Comparison of ENCODE assay signal across 25 cellular contexts in the genomic region with DNA sequence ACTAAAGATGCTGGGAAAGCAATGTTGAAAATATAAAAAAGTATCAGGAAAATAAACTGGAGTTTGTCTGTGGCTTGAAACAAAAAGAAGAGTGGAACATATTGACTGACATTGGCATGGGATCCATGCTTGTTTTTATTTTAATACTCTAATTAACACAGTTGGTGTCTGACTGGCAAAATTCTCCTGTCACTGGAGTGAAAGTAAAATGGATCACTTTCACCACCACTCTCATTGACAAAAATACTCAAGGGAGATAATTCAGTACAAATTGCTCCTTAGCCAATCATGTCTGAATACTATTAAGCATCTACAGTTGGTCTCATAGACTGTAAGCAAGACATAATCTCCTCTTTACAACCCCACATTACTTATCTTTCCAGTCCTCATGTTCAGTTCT.
"Had no signal": no experiment of that assay in that cellular context is flagged by ENCODE, and none has a peak within 500 bp of the region (broad histone marks: within the 10 kb centered on the region; RNA-seq: fewer than 3 reads in every experiment).

No MANE protein-coding gene starts in this region.

- H3K27ac ChIP-seq: stomach, suprapubic skin, testis, thoracic aorta, thyroid gland, tibial artery, tibial nerve, transverse colon, upper lobe of left lung, upper lobe of right lung, uterus, vagina had no signal

- H3K27me3 ChIP-seq: stomach, suprapubic skin, testis, thyroid gland, tibial artery, tibial nerve, transverse colon, upper lobe of left lung, upper lobe of right lung, uterus, vagina had no signal

- H3K36me3 ChIP-seq: stomach, suprapubic skin, thoracic aorta, thyroid gland, tibial artery, tibial nerve, transverse colon, upper lobe of left lung, upper lobe of right lung, uterus, vagina had no signal

- FAIRE-seq: urothelium cell line had no signal

- DNase-seq: stimulated activated CD4-positive, alpha-beta T cell treated with anti-CD3 and anti-CD28 coated beads, Interleukin-2, amount 100 ng/mL, for 48 hours; stimulated activated CD4-positive, alpha-beta T cell treated with anti-CD3 and anti-CD28 coated beads, Interleukin-4, amount 100 ng/mL, for 1 hour; stimulated activated CD4-positive, alpha-beta T cell treated with anti-CD3 and anti-CD28 coated beads, Interleukin-4, amount 100 ng/mL, for 24 hours; stimulated activated CD4-positive, alpha-beta T cell treated with anti-CD3 and anti-CD28 coated beads, Interleukin-4, amount 100 ng/mL, for 4 hours; stimulated activated CD8-positive, alpha-beta memory T cell treated with anti-CD3 and anti-CD28 coated beads, Interleukin-4, amount 100 ng/mL, for 48 hours; stimulated activated naive B cell treated with anti-CD40 and anti-IgM and Interleukin-4, amounts not matched to agents 10 μg/mL and 1 μg/mL and 100 μg/mL, for 72 hours; stimulated activated naive CD4-positive, alpha-beta T cell; stimulated activated naive CD4-positive, alpha-beta T cell treated with Interleukin-2 at 50 U/mL for 16 hours; stimulated activated naive CD8-positive, alpha-beta T cell treated with anti-CD3 and anti-CD28 coated beads, Interleukin-15, amount 100 ng/mL, for 72 hours; stimulated activated naive CD8-positive, alpha-beta T cell treated with anti-CD3 and anti-CD28 coated beads, Interleukin-15, Interleukin-2, amounts not matched to agents 100 U/mL and 50 U/mL, for 24 hours; stomach; substantia nigra; testis; thyroid gland; tibial artery; transverse colon; trophoblast cell; upper lobe of left lung; upper lobe of right lung; uterus had no signal

- H3K9me3 ChIP-seq: testis, thoracic aorta, thyroid gland, upper lobe of right lung, uterus, vagina had no signal

- H3K4me3 ChIP-seq: stomach, suprapubic skin, testis, thoracic aorta, thyroid gland, tibial artery, tibial nerve, transverse colon, upper lobe of left lung, upper lobe of right lung, uterus, vagina had no signal

- H3K4me1 ChIP-seq: stomach, suprapubic skin, testis, thyroid gland, tibial artery, tibial nerve, transverse colon, upper lobe of left lung, upper lobe of right lung, uterus, vagina had no signal
